Comparison of ENCODE assay signal across 25 cellular contexts in the genomic region with DNA sequence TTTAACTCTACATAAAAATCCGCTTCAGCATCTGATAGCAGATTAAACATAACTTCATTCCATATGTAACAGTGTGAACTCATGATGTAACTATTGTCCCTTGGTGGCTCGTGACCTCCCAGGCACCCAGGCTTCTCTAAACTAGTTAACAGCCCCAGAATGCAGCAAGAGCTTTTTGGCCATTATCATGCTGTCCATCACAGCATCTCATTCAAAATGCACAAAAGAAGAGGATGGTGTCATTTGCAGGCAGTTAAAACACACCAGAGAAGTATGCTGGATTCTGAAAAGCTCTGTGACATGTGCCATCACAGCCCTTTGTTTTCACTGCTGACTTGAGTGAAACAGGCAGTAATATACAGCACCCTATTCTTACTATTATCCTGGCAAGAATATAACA.
"Had no signal": no experiment of that assay in that cellular context is flagged by ENCODE, and none has a peak within 500 bp of the region (broad histone marks: within the 10 kb centered on the region; RNA-seq: fewer than 3 reads in every experiment).

No MANE protein-coding gene starts in this region.

- H3K27me3 Mint-ChIP-seq: naive thymus-derived CD8-positive, alpha-beta T cell; progenitor cell of endocrine pancreas; stimulated activated naive CD8-positive, alpha-beta T cell treated with anti-CD3 and anti-CD28 coated beads, Interleukin-15, Interleukin-2, amounts not matched to agents 100 ng/mL and 50 ng/mL, for 24 hours had no signal

- H3K4me1 ChIP-seq: heart right ventricle, lower lobe of right lung, suprapubic skin, tibial artery, upper lobe of right lung had no signal

- H3K4me1 Mint-ChIP-seq: naive thymus-derived CD8-positive, alpha-beta T cell; nephron; stimulated activated effector memory CD8-positive, alpha-beta T cell treated with anti-CD3 and anti-CD28 coated beads, Interleukin-12 subunit alpha, Interleukin-12 subunit beta, amount 100 ng/mL, for 72 hours had no signal

- H3K36me3 Mint-ChIP-seq: naive thymus-derived CD8-positive, alpha-beta T cell; stimulated activated effector memory CD8-positive, alpha-beta T cell treated with anti-CD3 and anti-CD28 coated beads, Interleukin-12 subunit alpha, Interleukin-12 subunit beta, amount 100 ng/mL, for 72 hours had no signal

- H3K9me3 ChIP-seq: lower lobe of right lung, ovary, suprapubic skin, thoracic aorta, tibial artery, upper lobe of right lung had no signal

- H3K27ac ChIP-seq: heart right ventricle, hepatocyte, lower lobe of right lung, neutrophil, ovary, skin epidermis, suprapubic skin, thoracic aorta, tibial artery, upper lobe of right lung had no signal

- H3K4me3 ChIP-seq: heart right ventricle, hepatocyte, lower lobe of right lung, ovary, skin epidermis, suprapubic skin, thoracic aorta, tibial artery, upper lobe of right lung had no signal

- H2AFZ ChIP-seq: hepatocyte had no signal

- H3K4me3 Mint-ChIP-seq: naive thymus-derived CD8-positive, alpha-beta T cell; nephron; stimulated activated effector memory CD8-positive, alpha-beta T cell treated with anti-CD3 and anti-CD28 coated beads, Interleukin-12 subunit alpha, Interleukin-12 subunit beta, amount 100 ng/mL, for 72 hours; stimulated activated naive CD8-positive, alpha-beta T cell treated with anti-CD3 and anti-CD28 coated beads, Interleukin-15, Interleukin-2, amounts not matched to agents 100 ng/mL and 50 ng/mL, for 24 hours had no signal

- H3K27ac Mint-ChIP-seq: naive thymus-derived CD8-positive, alpha-beta T cell; nephron; progenitor cell of endocrine pancreas; stimulated activated effector memory CD8-positive, alpha-beta T cell treated with anti-CD3 and anti-CD28 coated beads, Interleukin-12 subunit alpha, Interleukin-12 subunit beta, amount 100 ng/mL, for 72 hours; stimulated activated naive CD8-positive, alpha-beta T cell treated with anti-CD3 and anti-CD28 coated beads, Interleukin-15, Interleukin-2, amounts not matched to agents 100 ng/mL and 50 ng/mL, for 24 hours had no signal

- H3K9me3 Mint-ChIP-seq: stimulated activated effector memory CD8-positive, alpha-beta T cell treated with anti-CD3 and anti-CD28 coated beads, Interleukin-12 subunit alpha, Interleukin-12 subunit beta, amount 100 ng/mL, for 72 hours had no signal

- H3K4me2 ChIP-seq: hepatocyte had no signal

- H3K36me3 ChIP-seq: heart right ventricle, lower lobe of right lung, neutrophil, ovary, suprapubic skin, thoracic aorta, tibial artery, upper lobe of right lung had no signal

- DNase-seq: heart right ventricle; kidney glomerular epithelial cell; left cardiac atrium; left ventricle myocardium superior; lower lobe of right lung; mammary epithelial cell; mesenchymal stem cell; naive thymus-derived CD8-positive, alpha-beta T cell; ovary; right cardiac atrium; stimulated activated CD4-positive, alpha-beta T cell treated with anti-CD3 and anti-CD28 coated beads, Interleukin-12 subunit alpha, Interleukin-12 subunit beta, amount 100 ng/mL, for 4 hours; stimulated activated CD4-positive, alpha-beta T cell treated with anti-CD3 and anti-CD28 coated beads, Interleukin-15, amount 100 ng/mL, for 24 hours; stimulated activated CD4-positive, alpha-beta T cell treated with anti-CD3 and anti-CD28 coated beads, Interleukin-4, amount 100 ng/mL, for 24 hours; stimulated activated naive CD4-positive, alpha-beta T cell; tibial artery; upper lobe of right lung had no signal

- H3K27me3 ChIP-seq: heart right ventricle, hepatocyte, neutrophil, ovary, suprapubic skin, tibial artery, upper lobe of right lung had no signal
